25 cellular contexts compared by ENCODE assay signal in the genomic region with DNA sequence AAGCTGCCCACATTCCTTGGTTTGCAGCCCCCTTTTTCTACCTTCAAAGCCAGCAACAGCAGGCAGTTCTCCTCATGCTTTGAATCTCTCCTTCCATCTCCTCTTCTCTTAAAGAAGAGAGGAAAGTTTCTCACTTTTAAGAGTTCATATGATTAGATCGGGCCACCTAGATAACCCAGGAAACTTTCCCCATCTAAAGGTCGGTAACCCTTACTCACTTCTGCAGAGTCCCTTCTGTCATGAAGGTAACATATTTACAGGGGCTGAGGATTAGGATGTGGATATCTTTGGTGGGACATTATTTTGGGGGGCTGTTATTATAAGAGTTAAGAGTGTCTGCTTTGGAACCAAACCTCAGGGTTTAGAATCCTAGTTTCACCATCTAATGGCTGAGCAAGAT.
"Had no signal": no experiment of that assay in that cellular context is flagged by ENCODE, and none has a peak within 500 bp of the region (broad histone marks: within the 10 kb centered on the region; RNA-seq: fewer than 3 reads in every experiment).

No MANE protein-coding gene starts in this region.

- H3K36me3 Mint-ChIP-seq: activated naive CD4-positive, alpha-beta T cell treated with anti-CD3 and anti-CD28 coated beads, Interleukin-2, amount 50 U/mL, for 72 hours; natural killer cell had no signal

- H3K27ac ChIP-seq: adrenal gland, body of pancreas, coronary artery, dorsolateral prefrontal cortex, gastrocnemius medialis, left ventricle myocardium inferior, neural progenitor cell, right atrium auricular region, spleen, thyroid gland, upper lobe of left lung had no signal

- H3K4me3 ChIP-seq: adrenal gland, body of pancreas, coronary artery, dorsolateral prefrontal cortex, gastrocnemius medialis, left ventricle myocardium inferior, lung, neural progenitor cell, right atrium auricular region, spleen, thyroid gland, upper lobe of left lung had no signal

- H3K9me3 Mint-ChIP-seq: activated naive CD4-positive, alpha-beta T cell treated with anti-CD3 and anti-CD28 coated beads, Interleukin-2, amount 50 U/mL, for 72 hours; effector memory CD8-positive, alpha-beta T cell; natural killer cell; neural progenitor cell had no signal

- H3K27ac Mint-ChIP-seq: activated CD8-positive, alpha-beta memory T cell treated with anti-CD3 and anti-CD28 coated beads, Interleukin-2, amount 10 ng/mL, durations not matched to agents 7 days and 5 days; activated naive CD4-positive, alpha-beta T cell treated with anti-CD3 and anti-CD28 coated beads, Interleukin-2, amount 50 U/mL, for 72 hours; natural killer cell; neural progenitor cell had no signal

- H3K4me1 Mint-ChIP-seq: neural progenitor cell had no signal

- DNase-seq: activated CD4-positive, alpha-beta T cell treated with anti-CD3 and anti-CD28 coated beads for 4 hours; activated CD4-positive, alpha-beta T cell treated with anti-CD3 and anti-CD28 coated beads, Interleukin-2, amount 50 U/mL, for 48 hours; activated CD4-positive, CD25-positive, alpha-beta regulatory T cell; activated CD8-positive, alpha-beta memory T cell treated with anti-CD3 and anti-CD28 coated beads, Interleukin-2, amount 10 ng/mL, durations not matched to agents 7 days and 5 days; adrenal gland; aorta; body of pancreas; cerebellar nuclear complex; dorsolateral prefrontal cortex; effector memory CD8-positive, alpha-beta T cell; gastrocnemius medialis; glutamatergic neuron; left ventricle myocardium inferior; natural killer cell; occipital lobe; spleen; stimulated activated naive CD4-positive, alpha-beta T cell treated with Interleukin-2 at 50 U/mL for 16 hours; thyroid gland; upper lobe of left lung had no signal

- H3K9me3 ChIP-seq: adrenal gland, body of pancreas, gastrocnemius medialis, left ventricle myocardium inferior, right atrium auricular region, spleen, thyroid gland, upper lobe of left lung had no signal

- H2AFZ ChIP-seq: neural progenitor cell had no signal

- FAIRE-seq: islet of Langerhans had no signal

- H3K9ac ChIP-seq: neural progenitor cell had no signal

- H3K27me3 ChIP-seq: adrenal gland, body of pancreas, dorsolateral prefrontal cortex, gastrocnemius medialis, neural progenitor cell, right atrium auricular region, spleen, thyroid gland, upper lobe of left lung had no signal

- H3K27me3 Mint-ChIP-seq: activated CD8-positive, alpha-beta memory T cell treated with anti-CD3 and anti-CD28 coated beads, Interleukin-2, amount 10 ng/mL, durations not matched to agents 7 days and 5 days; effector memory CD8-positive, alpha-beta T cell had no signal

- H3K4me1 ChIP-seq: adrenal gland, body of pancreas, left ventricle myocardium inferior, neural progenitor cell, right atrium auricular region, spleen, thyroid gland, upper lobe of left lung had no signal

- H3K4me2 ChIP-seq: neural progenitor cell had no signal

- ATAC-seq: body of pancreas, gastrocnemius medialis had no signal

- H3K4me3 Mint-ChIP-seq: activated CD8-positive, alpha-beta memory T cell treated with anti-CD3 and anti-CD28 coated beads, Interleukin-2, amount 10 ng/mL, durations not matched to agents 7 days and 5 days; effector memory CD8-positive, alpha-beta T cell; natural killer cell; neural progenitor cell had no signal

- H3K36me3 ChIP-seq: adrenal gland, gastrocnemius medialis, left ventricle myocardium inferior, neural progenitor cell, right atrium auricular region, thyroid gland, upper lobe of left lung had no signal
